In the genomic region with DNA sequence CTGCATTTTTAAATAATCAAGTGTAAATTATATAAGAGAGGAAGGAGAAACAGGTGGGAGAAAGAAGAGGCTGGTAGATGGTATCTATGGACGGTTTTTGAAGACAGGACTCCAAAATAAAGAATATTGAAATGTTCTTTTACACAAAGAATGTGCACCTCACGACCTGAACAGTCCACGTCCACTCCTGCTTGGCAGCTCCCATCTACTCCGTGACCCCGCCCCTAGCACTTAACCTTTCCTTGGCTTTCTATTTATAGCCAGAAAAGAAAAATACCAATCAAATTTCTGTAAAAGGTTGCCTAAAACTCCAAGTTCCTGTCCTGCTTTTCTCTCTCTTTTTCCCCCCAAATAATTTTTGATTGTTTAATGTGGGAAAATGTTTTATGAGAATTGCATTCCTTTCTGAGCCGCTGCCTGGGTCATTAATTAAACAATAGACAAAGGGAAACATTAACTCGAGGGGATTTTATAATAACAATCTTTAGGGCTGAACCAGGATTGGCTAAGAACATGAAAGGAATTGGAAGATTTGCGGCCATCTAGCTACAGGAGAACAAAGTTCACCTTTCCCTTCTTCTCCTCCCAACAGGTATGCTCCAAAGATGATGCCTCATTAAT, we compare ENCODE assay signal across 14 cellular contexts.
DNase-seq lines count a peak whose midpoint lies in the region; ATAC-seq and TF ChIP-seq lines count a peak whose summit lies in the region.
"Had no signal": no experiment of that assay in that cellular context is flagged by ENCODE, and none has a peak within 500 bp of the region (broad histone marks: within the 10 kb centered on the region; RNA-seq: fewer than 3 reads in every experiment).

No MANE protein-coding gene starts in this region.

- WGBS in aorta, 2 donors: 66% methylated on average over 8 of the region's 8 CpGs

- H3K4me3 ChIP-seq in aorta (ENCODE audit: low read length in 2 of 2): no peak overlapping the region

- ATAC-seq in T-helper 17 cell: no peak
- peak; percentile 37 for ATAC-seq in sciatic nerve
- ATAC-seq in aorta (ENCODE audit: low FRiP score): no peak

- no peaks in the 10 kb centered on the region for H3K9me3 ChIP-seq in T-helper 17 cell (ENCODE audit: control insufficient read depth, low read length, poor library complexity, severe bottlenecking)
- H3K9me3 ChIP-seq in aorta (ENCODE audit: control insufficient read depth, low read length): no peaks in the 10 kb centered on the region

- peaks cover 51% of the 10 kb centered on the region for H3K4me1 Mint-ChIP-seq in T-helper 17 cell

- no peaks in the 10 kb centered on the region for H3K36me3 Mint-ChIP-seq in T-helper 17 cell (ENCODE audit: low read depth)

- H3K4me3 Mint-ChIP-seq in T-helper 17 cell: no peak overlapping the region

- H3K27ac Mint-ChIP-seq in T-helper 17 cell: peak overlapping the region; percentile 99

- H3K4me1 ChIP-seq in aorta (ENCODE audit: control insufficient read depth in 1 of 2, insufficient read depth in 2 of 2, low read length in 2 of 2): no peaks in the 10 kb centered on the region

- H3K27me3 ChIP-seq in aorta (ENCODE audit: control insufficient read depth in 1 of 2, insufficient read depth in 2 of 2, low read length in 1 of 2): no peaks in the 10 kb centered on the region

- no peaks in the 10 kb centered on the region for H3K27me3 Mint-ChIP-seq in T-helper 17 cell

- no peak for DNase-seq in T-helper 17 cell
- peak; percentile 45 for DNase-seq in kidney tubule cell (ENCODE audit: low spot score)
- no peak for DNase-seq in sciatic nerve (ENCODE audit: low spot score)
- DNase-seq in glomerular visceral epithelial cell (ENCODE audit: extremely low spot score): no peak
- no peak for DNase-seq in erythroblast (lab: John Stamatoyannopoulos, UW)
- DNase-seq in NCI-H2107 treated with DMSO at 0.1 percent for 48 hours (lab: John Stamatoyannopoulos, UW; ENCODE audit: unreplicated experiment): no peak
- DNase-seq in aorta: no peak
- DNase-seq: HCEC 1CT, KBM-7, NCI-H1436, NCI-H748 treated with DMSO at 0.1 percent for 48 hours, OCI-M1, SHP77 treated with DMSO at 0.1 percent for 48 hours had no signal

- intact Hi-C loops in sciatic nerve (cut with DNase I) (no loop called here), aorta (cut with DNase I) (no loop called here)

- no peaks in the 10 kb centered on the region for H3K36me3 ChIP-seq in aorta (ENCODE audit: control insufficient read depth in 1 of 2, insufficient read depth in 2 of 2, low read length in 1 of 2)

- TF ChIP-seq CTCF in C4-2B (conservative IDR thresholded peaks at IDR 0.05): no peak

- TF ChIP-seq POLR2A in erythroblast (IDR thresholded peaks at IDR 0.05; ENCODE audit: low read length): no peak

- peak overlapping the region; percentile 60; the same call in 1 of the 2 replicates for H3K27ac ChIP-seq in C4-2B
- no peak overlapping the region for H3K27ac ChIP-seq in aorta (ENCODE audit: low read depth in 1 of 2, low read length in 2 of 2)
